Comparison of ENCODE assay signal across 12 cellular contexts in genomic region chr17:7745748-7746470, GRCh38. TPM values are rescaled to one million over a fixed set of nuclear protein-coding genes. Genes with fewer than 3 reads are reported as not detected.
A peak's percentile ranks its signal among the peaks of the same experiment; 100 is the strongest.
DNase-seq lines count a peak whose midpoint lies in the region; ATAC-seq, FAIRE-seq and TF ChIP-seq lines count a peak whose summit lies in the region.
"Had no signal": no experiment of that assay in that cellular context is flagged by ENCODE, and none has a peak within 500 bp of the region (broad histone marks: within the 10 kb centered on the region; RNA-seq: fewer than 3 reads in every experiment).

No MANE protein-coding gene starts in this region.

- POLR2A ChIA-PET in A549 (lab: Yijun Ruan, JAX) = interaction anchor here (1.4 kb wide), 1 partner anchor 111 kb away, joined by 3 read pairs; the partner anchor contains the start of gene NAA38

- no peaks in the 10 kb centered on the region for H3K36me3 Mint-ChIP-seq in natural killer cell treated with Interleukin-12 subunit alpha and Interleukin-12 subunit beta and Interleukin-15 and Interleukin-18, amount 100 ng/mL, for 72 hours
- H3K36me3 Mint-ChIP-seq: WTC11 had no signal

- no peak for TF ChIP-seq EP300 in A549 (IDR thresholded peaks at IDR 0.05)

- no peaks in the 10 kb centered on the region for H3K4me1 Mint-ChIP-seq in natural killer cell treated with Interleukin-12 subunit alpha and Interleukin-12 subunit beta and Interleukin-15 and Interleukin-18, amount 100 ng/mL, for 72 hours (ENCODE audit: low read depth in 2 of 2)
- H3K4me1 Mint-ChIP-seq: WTC11 had no signal

- ATAC-seq in A549 = peak; percentile 55 to 65; a peak in 5 of 6 replicates
- no peak for ATAC-seq in GM19467 (IDR thresholded peaks at IDR 0.05; ENCODE audit: unreplicated experiment)
- ATAC-seq in natural killer cell treated with Interleukin-12 subunit alpha and Interleukin-12 subunit beta and Interleukin-15 and Interleukin-18, amount 100 ng/mL, for 72 hours = no peak
- ATAC-seq: WTC11 had no signal

- no peak overlapping the region for H3K4me3 Mint-ChIP-seq in natural killer cell treated with Interleukin-12 subunit alpha and Interleukin-12 subunit beta and Interleukin-15 and Interleukin-18, amount 100 ng/mL, for 72 hours
- H3K4me3 Mint-ChIP-seq: nephron progenitor cell, WTC11 had no signal

- TF ChIP-seq RAD21 in A549 (conservative IDR thresholded peaks at IDR 0.05 in 1 of 2, IDR thresholded peaks at IDR 0.05 in 1 of 2) = no peak

- DNase-seq in A549 (ENCODE audit: low read depth in 1 of 2, low spot score in 1 of 2) (peak; percentile 70 to 75), HL-60 (ENCODE audit: low read depth in 1 of 2, low spot score in 1 of 2) (peak; percentile 7 to 30), SW480 (ENCODE audit: low spot score) (peak; percentile 37), glomerular endothelial cell (ENCODE audit: extremely low read depth, low read depth, low spot score) (peak; percentile 94), T-helper 1 cell (no peak)
- DNase-seq in stimulated activated naive CD4-positive, alpha-beta T cell treated with Interleukin-2 at 50 U/mL for 16 hours (lab: John Stamatoyannopoulos, UW) = no peak
- no peak for DNase-seq in natural killer cell treated with Interleukin-12 subunit alpha and Interleukin-12 subunit beta and Interleukin-15 and Interleukin-18, amount 100 ng/mL, for 72 hours (ENCODE audit: low spot score)
- DNase-seq: nephron progenitor cell; stimulated activated CD8-positive, alpha-beta memory T cell treated with anti-CD3 and anti-CD28 coated beads, Interleukin-4, amount 100 ng/mL, for 48 hours had no signal

- 38% methylated on average over 7 of the region's 7 CpGs for WGBS in A549 (ENCODE audit: missing lambda C conversion rate)

- H3K4me3 ChIP-seq in A549 = no peak overlapping the region
- no peak overlapping the region for H3K4me3 ChIP-seq in HL-60 (replicated peaks; ENCODE audit: insufficient read depth, low read length)

- peaks cover 5 to 16% of the 10 kb centered on the region in 2 donors for H3K27me3 Mint-ChIP-seq in natural killer cell treated with Interleukin-12 subunit alpha and Interleukin-12 subunit beta and Interleukin-15 and Interleukin-18, amount 100 ng/mL, for 72 hours

- peak overlapping the region; percentile 30 for H3K4me2 ChIP-seq in A549

- H3K27me3 ChIP-seq in HL-60 (ENCODE audit: insufficient read depth, poor library complexity, severe bottlenecking) = no peaks in the 10 kb centered on the region

- no peak overlapping the region for H3K27ac Mint-ChIP-seq in natural killer cell treated with Interleukin-12 subunit alpha and Interleukin-12 subunit beta and Interleukin-15 and Interleukin-18, amount 100 ng/mL, for 72 hours
- H3K27ac Mint-ChIP-seq: nephron progenitor cell, WTC11 had no signal

- H3K4me1 ChIP-seq in A549 = peaks cover 12% of the 10 kb centered on the region

- TF ChIP-seq CTCF in A549 (IDR thresholded peaks at IDR 0.05) = peak; percentile 13; the same call in 1 of the 3 replicates
- no peak for TF ChIP-seq CTCF in HL-60 (IDR thresholded peaks at IDR 0.05; ENCODE audit: insufficient read depth, low read length)

- H3K27ac ChIP-seq in A549 (peak overlapping the region in 1 of 2 experiments; percentile 24; a peak in 3 of 6 replicates), HL-60 (replicated peaks) (no peak overlapping the region)

- no peak for FAIRE-seq in A549 (lab: Jason Lieb, UNC)
- FAIRE-seq: colon had no signal

- CTCF ChIA-PET in A549 (lab: Yijun Ruan, JAX) = interaction anchor here (0.8 to 8.4 kb wide), 8 partner anchors 11 to 295 kb away, joined by 3 to 114 read pairs (median 22); partner anchors contain the start of genes KDM6B and NAA38

- TF ChIP-seq POLR2A in A549 (IDR thresholded peaks at IDR 0.05; ENCODE audit: low read length) = no peak

- H3K9me3 ChIP-seq in A549 = peaks cover 8% of the 10 kb centered on the region; the same call in 1 of the 3 replicates

- H3K9me3 Mint-ChIP-seq in natural killer cell treated with Interleukin-12 subunit alpha and Interleukin-12 subunit beta and Interleukin-15 and Interleukin-18, amount 100 ng/mL, for 72 hours = no peaks in the 10 kb centered on the region

TF ChIP-seq in A549, 52 proteins besides CTCF, POLR2A, EP300 and RAD21 (continues in another document):
- TF ChIP-seq USF2 (IDR thresholded peaks at IDR 0.05) (peak; percentile 82), MAFK (IDR thresholded peaks at IDR 0.05; ENCODE audit: partially characterized antibody) (peak; percentile 40), BCL3 (IDR thresholded peaks at IDR 0.05) (no peak), KDM5A (IDR thresholded peaks at IDR 0.05) (no peak), HEYL (CRISPR knock-in tag; IDR thresholded peaks at IDR 0.05) (no peak), POLR2AphosphoS2 (conservative IDR thresholded peaks at IDR 0.05; ENCODE audit: low read length) (no peak), ZNF302 (CRISPR knock-in tag; IDR thresholded peaks at IDR 0.05) (no peak), FOSL2 (IDR thresholded peaks at IDR 0.05) (peak; percentile 52), FOSL2 (CRISPR knock-in tag; IDR thresholded peaks at IDR 0.05) (peak; percentile 88), RFX5 (IDR thresholded peaks at IDR 0.05) (no peak), NR3C1 (IDR thresholded peaks at IDR 0.05) (no peak), ZFP36 (IDR thresholded peaks at IDR 0.05; ENCODE audit: borderline replicate concordance, partially characterized antibody) (no peak), RNF2 (IDR thresholded peaks at IDR 0.05; ENCODE audit: borderline replicate concordance, low read depth) (no peak), ZSCAN20 (CRISPR knock-in tag; IDR thresholded peaks at IDR 0.05) (no peak), ESRRA (IDR thresholded peaks at IDR 0.05; ENCODE audit: borderline replicate concordance, low read length) (no peak)

RNA-seq across cellular contexts. Expression of gene DNAH2, which starts 28.4 kb away (rescaled TPM):
- polyA plus RNA-seq in A549 (2011; rRNA removed) (0.08 TPM in 2 replicates), A549 (2017; fragmentation: RNase III; extraction: RNeasy Plus Mini Kit Qiagen cat#74134 plus additional on column Dnase treatment) (0.01 to 0.05 TPM (median 0.03 TPM) in 3 replicates)
- polyA plus RNA-seq in A549 (2012; cell fraction: cytosol; rRNA removed) = 0.01 TPM in 2 replicates
- polyA plus RNA-seq in A549 (2012; cell fraction: nucleus; rRNA removed) = 0.02 and 0.13 TPM in 2 replicates
- polyA minus RNA-seq in A549 (2011; rRNA and poly(A)+ RNA removed) = 0.17 and 0.19 TPM in 2 replicates
- total RNA-seq in glomerular endothelial cell = not detected in 2 replicates
- under 1 TPM in 1 of 2 donors, not detected in 1; 0.10 TPM for total RNA-seq in natural killer cell treated with Interleukin-12 subunit alpha and Interleukin-12 subunit beta and Interleukin-15 and Interleukin-18, amount 100 ng/mL, for 72 hours

RNA-seq across cellular contexts. Expression of gene EFNB3, which starts 40.9 kb away (rescaled TPM):
- 1.9 and 2.1 TPM in 2 replicates for polyA plus RNA-seq in A549 (2011; rRNA removed)
- polyA plus RNA-seq in A549 (2012; cell fraction: cytosol; rRNA removed) = 0.53 and 0.74 TPM in 2 replicates
- polyA plus RNA-seq in A549 (2012; cell fraction: nucleus; rRNA removed) = 1.0 and 1.3 TPM in 2 replicates
- polyA plus RNA-seq in A549 (2017; fragmentation: RNase III; extraction: RNeasy Plus Mini Kit Qiagen cat#74134 plus additional on column Dnase treatment) = 0.96 to 1.9 TPM (median 1.7 TPM) in 3 replicates
- polyA minus RNA-seq in A549 (2011; rRNA and poly(A)+ RNA removed) = 2.0 and 2.1 TPM in 2 replicates
- total RNA-seq in glomerular endothelial cell = 0.87 and 2.1 TPM in 2 replicates
- total RNA-seq in natural killer cell treated with Interleukin-12 subunit alpha and Interleukin-12 subunit beta and Interleukin-15 and Interleukin-18, amount 100 ng/mL, for 72 hours = not detected

RNA-seq across cellular contexts. Expression of gene WRAP53, which starts 57.6 kb away (rescaled TPM):
- polyA plus RNA-seq in A549 (2011; rRNA removed) = 15.9 and 17.4 TPM in 2 replicates
- 34.6 and 41.0 TPM in 2 replicates for polyA plus RNA-seq in A549 (2012; cell fraction: cytosol; rRNA removed)
- polyA plus RNA-seq in A549 (2012; cell fraction: nucleus; rRNA removed) = 72.3 and 83.0 TPM in 2 replicates
- polyA plus RNA-seq in A549 (2017; fragmentation: RNase III; extraction: RNeasy Plus Mini Kit Qiagen cat#74134 plus additional on column Dnase treatment) = 33.8 to 34.0 TPM (median 33.9 TPM) in 3 replicates
- polyA minus RNA-seq in A549 (2011; rRNA and poly(A)+ RNA removed) = 15.6 and 17.0 TPM in 2 replicates
- 5.5 and 9.3 TPM in 2 replicates for total RNA-seq in glomerular endothelial cell
- total RNA-seq in natural killer cell treated with Interleukin-12 subunit alpha and Interleukin-12 subunit beta and Interleukin-15 and Interleukin-18, amount 100 ng/mL, for 72 hours = 10 to 100 TPM; 19.4 to 48.2 TPM

RNA-seq across cellular contexts. Expression of gene TP53, which starts 58.6 kb away (rescaled TPM):
- polyA plus RNA-seq in A549 (2011; rRNA removed) = 65.9 and 80.1 TPM in 2 replicates
- 63.6 and 87.3 TPM in 2 replicates for polyA plus RNA-seq in A549 (2012; cell fraction: cytosol; rRNA removed)
- 87.9 and 106 TPM in 2 replicates for polyA plus RNA-seq in A549 (2012; cell fraction: nucleus; rRNA removed)
- polyA plus RNA-seq in A549 (2017; fragmentation: RNase III; extraction: RNeasy Plus Mini Kit Qiagen cat#74134 plus additional on column Dnase treatment) = 53.1 to 64.0 TPM (median 59.4 TPM) in 3 replicates
- polyA minus RNA-seq in A549 (2011; rRNA and poly(A)+ RNA removed) = 108 and 128 TPM in 2 replicates
- total RNA-seq in glomerular endothelial cell = 87.9 and 94.8 TPM in 2 replicates
- 100 to 1,000 TPM in 1 of 2 donors, 10 to 100 TPM in 1; 98.2 to 112 TPM for total RNA-seq in natural killer cell treated with Interleukin-12 subunit alpha and Interleukin-12 subunit beta and Interleukin-15 and Interleukin-18, amount 100 ng/mL, for 72 hours

Comparison
In these comparisons a context has a peak if more than half of its experiments do, and no peak if none do; other contexts are left out.
1. ATAC-seq: peak in A549 (2 of 2); none in GM19467 (single experiment) and natural killer cell treated with Interleukin-12 subunit alpha and Interleukin-12 subunit beta and Interleukin-15 and Interleukin-18, amount 100 ng/mL, for 72 hours (0 of 2).
2. DNase-seq: peak in A549 (2 of 2), HL-60 (2 of 2), SW480 (single experiment) and glomerular endothelial cell (single experiment); none in stimulated activated naive CD4-positive, alpha-beta T cell treated with Interleukin-2 at 50 U/mL for 16 hours (single experiment), T-helper 1 cell (0 of 5) and natural killer cell treated with Interleukin-12 subunit alpha and Interleukin-12 subunit beta and Interleukin-15 and Interleukin-18, amount 100 ng/mL, for 72 hours (single experiment).